ENCODE assay signal across 8 cellular contexts in genomic region chr2:177212106-177212894, GRCh38. TPM values are rescaled to one million over a fixed set of nuclear protein-coding genes. Genes with fewer than 3 reads are reported as not detected.
DNase-seq lines count a peak whose midpoint lies in the region; ATAC-seq and TF ChIP-seq lines count a peak whose summit lies in the region.

TSS of gene HNRNPA3 (plus strand) at chr2:177212794. CDS start at chr2:177212800, 6 bp downstream.

- peak within 1 kb of the TSS; percentile 85 for H3K27ac ChIP-seq in RWPE2 (ENCODE audit: poor library complexity, severe bottlenecking)

- peaks cover 33% of the 10 kb centered on the region for H3K4me1 Mint-ChIP-seq in activated T-helper 2 cell treated with anti-CD3 and anti-CD28 coated beads, Interferon-gamma antibody, Interleukin-2, Interleukin-4, amounts not matched to agents 10 μg/mL and 5 μg/mL and 100 μg/mL, durations not matched to agents 14 hours and 24 hours and 36 hours (ENCODE audit: low read depth)
- H3K4me1 Mint-ChIP-seq in naive thymus-derived CD8-positive, alpha-beta T cell, result peaks cover 21 to 57% (median 40%) of the 10 kb centered on the region in 4 donors

- H3K27me3 Mint-ChIP-seq in activated T-helper 2 cell treated with anti-CD3 and anti-CD28 coated beads, Interferon-gamma antibody, Interleukin-2, Interleukin-4, amounts not matched to agents 10 μg/mL and 5 μg/mL and 100 μg/mL, durations not matched to agents 14 hours and 24 hours and 36 hours (ENCODE audit: low read depth), result no peaks in the 10 kb centered on the region
- H3K27me3 Mint-ChIP-seq in naive thymus-derived CD8-positive, alpha-beta T cell, result peaks cover 0 to 4% (median 0%) of the 10 kb centered on the region in 5 donors

- peak within 1 kb of the TSS; percentile 81 for H3K4me3 ChIP-seq in RWPE2 (ENCODE audit: severe bottlenecking)
- peak within 1 kb of the TSS; percentile 79 for H3K4me3 ChIP-seq in fibroblast of mammary gland (ENCODE audit: control insufficient read depth, low read depth, low read length)

- H3K9me3 Mint-ChIP-seq in activated T-helper 2 cell treated with anti-CD3 and anti-CD28 coated beads, Interferon-gamma antibody, Interleukin-2, Interleukin-4, amounts not matched to agents 10 μg/mL and 5 μg/mL and 100 μg/mL, durations not matched to agents 14 hours and 24 hours and 36 hours, result no peaks in the 10 kb centered on the region
- no peaks in the 10 kb centered on the region for H3K9me3 Mint-ChIP-seq in naive thymus-derived CD8-positive, alpha-beta T cell

- H3K4me1 ChIP-seq in RWPE2 (ENCODE audit: insufficient read depth, poor library complexity, severe bottlenecking), result peaks cover 18% of the 10 kb centered on the region

- H3K27me3 ChIP-seq in RWPE2 (ENCODE audit: insufficient read depth, poor library complexity, severe bottlenecking), result no peaks in the 10 kb centered on the region

- H3K27ac Mint-ChIP-seq in activated T-helper 2 cell treated with anti-CD3 and anti-CD28 coated beads, Interferon-gamma antibody, Interleukin-2, Interleukin-4, amounts not matched to agents 10 μg/mL and 5 μg/mL and 100 μg/mL, durations not matched to agents 14 hours and 24 hours and 36 hours, result peak within 1 kb of the TSS; percentile 100
- peak within 1 kb of the TSS; percentile 98 to 100 (median 99) for H3K27ac Mint-ChIP-seq in naive thymus-derived CD8-positive, alpha-beta T cell

- peaks cover 41% of the 10 kb centered on the region for H3K36me3 ChIP-seq in RWPE2 (ENCODE audit: low read depth)

- peaks cover 50% of the 10 kb centered on the region for H3K36me3 Mint-ChIP-seq in activated T-helper 2 cell treated with anti-CD3 and anti-CD28 coated beads, Interferon-gamma antibody, Interleukin-2, Interleukin-4, amounts not matched to agents 10 μg/mL and 5 μg/mL and 100 μg/mL, durations not matched to agents 14 hours and 24 hours and 36 hours (ENCODE audit: low read depth)
- peaks cover 8 to 36% (median 20%) of the 10 kb centered on the region in 3 donors for H3K36me3 Mint-ChIP-seq in naive thymus-derived CD8-positive, alpha-beta T cell

- peak within 1 kb of the TSS; percentile 96 for H3K4me3 Mint-ChIP-seq in activated T-helper 2 cell treated with anti-CD3 and anti-CD28 coated beads, Interferon-gamma antibody, Interleukin-2, Interleukin-4, amounts not matched to agents 10 μg/mL and 5 μg/mL and 100 μg/mL, durations not matched to agents 14 hours and 24 hours and 36 hours (ENCODE audit: low read depth)
- H3K4me3 Mint-ChIP-seq in naive thymus-derived CD8-positive, alpha-beta T cell, result peak within 1 kb of the TSS; percentile 80 to 98 (median 96)

- no peaks in the 10 kb centered on the region for H3K9me3 ChIP-seq in RWPE2 (ENCODE audit: severe bottlenecking)

- intact Hi-C loops in activated T-helper 2 cell treated with anti-CD3 and anti-CD28 coated beads, Interferon-gamma antibody, Interleukin-2, Interleukin-4, amounts not matched to agents 10 μg/mL and 5 μg/mL and 100 μg/mL, durations not matched to agents 14 hours and 24 hours and 36 hours (cut with micrococcal nuclease), result loop anchor here (1.0 to 10.0 kb wide), 6 partner anchors 29 to 341 kb away; partner anchors contain the start of gene AGPS

- TF ChIP-seq CTCF in RWPE2 (IDR thresholded peaks at IDR 0.05; ENCODE audit: poor library complexity, severe bottlenecking) (no peak), fibroblast of mammary gland (conservative IDR thresholded peaks at IDR 0.05; ENCODE audit: control insufficient read depth, insufficient read depth, low read depth, low read length) (peak; percentile 14)

- DNase-seq in ELF-1 (ENCODE audit: low read depth, low spot score) (peak; percentile 100), H4 (ENCODE audit: low spot score) (peak; percentile 98), LoVo (ENCODE audit: low spot score) (peak; percentile 98), RWPE2 (ENCODE audit: low spot score) (peak; percentile 97), fibroblast of mammary gland (ENCODE audit: low read depth) (peak; percentile 99)
- peak; percentile 100 for DNase-seq in activated T-helper 2 cell treated with anti-CD3 and anti-CD28 coated beads, Interferon-gamma antibody, Interleukin-2, Interleukin-4, amounts not matched to agents 10 μg/mL and 5 μg/mL and 100 μg/mL, durations not matched to agents 14 hours and 24 hours and 36 hours (ENCODE audit: low spot score)
- DNase-seq in naive thymus-derived CD8-positive, alpha-beta T cell, result peak; percentile 99 to 100 (median 100)
- peak; percentile 99 to 100 (median 99) for DNase-seq in stimulated activated naive CD4-positive, alpha-beta T cell (lab: John Stamatoyannopoulos, UW)

- POLR2A ChIA-PET in naive thymus-derived CD8-positive, alpha-beta T cell (lab: Charles Lee), result interaction anchor here (0.5 to 4.9 kb wide), 20 partner anchors 10 to 1210 kb away, joined by 3 to 147 read pairs (median 4); partner anchors contain the start of genes AGPS, LNPK and NFE2L2

- peak; percentile 82 for ATAC-seq in RWPE2 (ENCODE audit: low read depth)
- ATAC-seq in naive thymus-derived CD8-positive, alpha-beta T cell, result peak; percentile 83 to 84

RNA-seq across cellular contexts. Expression of gene HNRNPA3, which starts in this region (rescaled TPM):
- total RNA-seq in H4 (2014; rRNA removed; shearing (Covaris generic)), result 29.8 and 34.9 TPM in 2 replicates
- total RNA-seq in activated T-helper 2 cell treated with anti-CD3 and anti-CD28 coated beads, Interferon-gamma antibody, Interleukin-2, Interleukin-4, amounts not matched to agents 10 μg/mL and 5 μg/mL and 100 μg/mL, durations not matched to agents 14 hours and 24 hours and 36 hours, result 322 and 323 TPM in 2 replicates
- 100 to 1,000 TPM; 156 to 158 TPM for total RNA-seq in naive thymus-derived CD8-positive, alpha-beta T cell
- 10 to 100 TPM; 47.6 to 56.6 (median 52.1) TPM for polyA plus RNA-seq in naive thymus-derived CD8-positive, alpha-beta T cell

Comparison
In these comparisons a context has a peak if more than half of its experiments do, and no peak if none do; other contexts are left out.
1. Peak in every context shown above with its lines: DNase-seq, ATAC-seq, H3K4me3 ChIP-seq and H3K27ac ChIP-seq.